Comparison of ENCODE assay signal across 8 cellular contexts in the genomic region with DNA sequence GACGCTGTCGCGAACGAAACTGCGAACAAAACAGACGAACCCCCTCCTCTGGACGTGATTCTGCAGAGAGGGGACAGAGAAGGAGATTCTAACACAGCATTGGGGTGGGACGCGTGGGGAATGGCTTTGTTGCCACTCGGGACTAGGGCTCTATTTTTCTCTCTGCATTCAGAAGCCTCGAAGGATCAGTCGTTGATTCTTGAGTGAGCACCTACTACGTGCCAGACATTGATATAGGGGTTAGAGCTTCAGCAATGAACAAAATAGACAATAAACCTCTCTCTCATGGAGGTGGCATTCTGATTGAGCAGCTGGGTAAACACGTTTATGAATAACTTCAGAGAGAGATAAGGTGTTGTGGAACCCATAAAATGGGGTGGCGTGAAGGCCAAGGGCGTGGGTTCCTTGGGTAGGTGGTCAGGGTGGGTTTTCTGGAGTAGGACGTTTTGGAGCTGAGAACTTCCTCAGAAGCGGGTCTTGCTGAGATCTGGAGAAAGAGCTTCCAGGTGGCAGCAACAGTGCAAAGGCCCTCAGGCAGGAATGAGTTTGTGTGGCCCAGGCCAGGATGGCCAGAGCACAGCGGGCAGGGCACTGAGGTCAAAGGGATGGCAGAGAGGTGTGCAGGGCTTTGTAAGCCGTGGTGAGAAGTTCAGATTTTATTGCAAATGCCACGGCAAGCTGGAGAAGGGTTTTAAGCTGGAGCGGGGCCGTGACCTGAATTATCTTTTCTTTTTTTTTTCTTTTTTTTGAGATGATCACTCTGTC. TPM values are rescaled to one million over a fixed set of nuclear protein-coding genes. Genes with fewer than 3 reads are reported as not detected.
DNase-seq lines count a peak whose midpoint lies in the region; ATAC-seq and TF ChIP-seq lines count a peak whose summit lies in the region.
"Had no signal": no experiment of that assay in that cellular context is flagged by ENCODE, and none has a peak within 500 bp of the region (broad histone marks: within the 10 kb centered on the region; RNA-seq: fewer than 3 reads in every experiment).

No MANE protein-coding gene starts in this region.

- TF ChIP-seq CTCF in astrocyte of the cerebellum (IDR thresholded peaks at IDR 0.05; ENCODE audit: low read depth, low read length, missing control alignments) = no peak
- TF ChIP-seq CTCF in left lung (IDR thresholded peaks at IDR 0.05) = no peak

- no peaks in the 10 kb centered on the region for H3K36me3 Mint-ChIP-seq in stimulated activated memory B cell treated with anti-CD40 and anti-IgM and Interleukin-4, amounts not matched to agents 10 μg/mL and 1 μg/mL and 100 μg/mL, for 72 hours

- intact Hi-C loops in left lung (cut with DNase I) = no loop called here

- peak overlapping the region; percentile 59 for H3K9ac ChIP-seq in HUES48 (ENCODE audit: low read depth, low read length)

- peaks cover 2% of the 10 kb centered on the region for H3K9me3 Mint-ChIP-seq in stimulated activated memory B cell treated with anti-CD40 and anti-IgM and Interleukin-4, amounts not matched to agents 10 μg/mL and 1 μg/mL and 100 μg/mL, for 72 hours

- no peak overlapping the region for H3K27ac Mint-ChIP-seq in stimulated activated memory B cell treated with anti-CD40 and anti-IgM and Interleukin-4, amounts not matched to agents 10 μg/mL and 1 μg/mL and 100 μg/mL, for 72 hours

- peak overlapping the region; percentile 66 for H3K4me3 ChIP-seq in HUES48 (ENCODE audit: low read depth, low read length)
- H3K4me3 ChIP-seq in astrocyte of the cerebellum (ENCODE audit: low read depth, low read length) = peak overlapping the region; percentile 55
- peak overlapping the region; percentile 52 to 76 for H3K4me3 ChIP-seq in left lung
- H3K4me3 ChIP-seq: SK-N-MC had no signal

- H3K4me3 Mint-ChIP-seq in stimulated activated memory B cell treated with anti-CD40 and anti-IgM and Interleukin-4, amounts not matched to agents 10 μg/mL and 1 μg/mL and 100 μg/mL, for 72 hours = peak overlapping the region; percentile 59

- H3K36me3 ChIP-seq in HUES48 (ENCODE audit: control insufficient read depth, insufficient read depth, low read length) = no peaks in the 10 kb centered on the region
- H3K36me3 ChIP-seq in left lung = no peaks in the 10 kb centered on the region

- DNase-seq in astrocyte of the cerebellum (ENCODE audit: low read depth) (no peak), left lung (no peak), NCI-H1417 treated with DMSO at 0.1 percent for 48 hours (lab: John Stamatoyannopoulos, UW) (no peak), NCI-H1105 treated with DMSO at 0.1 percent for 48 hours (lab: John Stamatoyannopoulos, UW) (no peak), NCI-H748 (lab: John Stamatoyannopoulos, UW; ENCODE audit: unreplicated experiment) (no peak)

- H3K9me3 ChIP-seq in HUES48 (ENCODE audit: control insufficient read depth, insufficient read depth, low read length) = peaks cover 10% of the 10 kb centered on the region; the same call in 1 of the 2 replicates
- peaks cover 0 to 6% of the 10 kb centered on the region in 2 donors for H3K9me3 ChIP-seq in left lung

- H3K27me3 Mint-ChIP-seq in stimulated activated memory B cell treated with anti-CD40 and anti-IgM and Interleukin-4, amounts not matched to agents 10 μg/mL and 1 μg/mL and 100 μg/mL, for 72 hours = peaks cover 68% of the 10 kb centered on the region

- H3K27ac ChIP-seq in HUES48 (ENCODE audit: low read depth, low read length) (peak overlapping the region; percentile 50), left lung (peak overlapping the region; percentile 74 to 78)
- H3K27ac ChIP-seq: SK-N-MC had no signal

- no peak for ATAC-seq in left lung
- ATAC-seq in stimulated activated memory B cell treated with anti-CD40 and anti-IgM and Interleukin-4, amounts not matched to agents 10 μg/mL and 1 μg/mL and 100 μg/mL, for 72 hours = no peak

- H3K27me3 ChIP-seq in HUES48 (ENCODE audit: control insufficient read depth, insufficient read depth, low read length) = no peaks in the 10 kb centered on the region
- H3K27me3 ChIP-seq in left lung = peaks cover 0 to 26% of the 10 kb centered on the region in 2 donors

- peaks cover 16% of the 10 kb centered on the region for H3K4me1 Mint-ChIP-seq in stimulated activated memory B cell treated with anti-CD40 and anti-IgM and Interleukin-4, amounts not matched to agents 10 μg/mL and 1 μg/mL and 100 μg/mL, for 72 hours

- H3K4me1 ChIP-seq in HUES48 (ENCODE audit: control insufficient read depth, insufficient read depth, low read length) (peaks cover 17% of the 10 kb centered on the region), left lung (peaks cover 0 to 15% of the 10 kb centered on the region in 2 donors)

- in situ Hi-C loops in astrocyte of the cerebellum (cut with HindIII; ENCODE audit: low sequenced_read_pairs) = no loop called here

RNA-seq across cellular contexts. Expression of a gene that starts 0.9 kb away (rescaled TPM):
- total RNA-seq in left lung = 10 to 100 TPM; 12.9 to 26.1 TPM

RNA-seq across cellular contexts. Expression of a gene that starts 21.1 kb away (rescaled TPM):
- total RNA-seq in left lung = 10 to 100 TPM in 1 of 2 donors, 1 to 10 TPM in 1; 9.6 to 11.6 TPM

RNA-seq across cellular contexts. Expression of a gene that starts 59.1 kb away (rescaled TPM):
- total RNA-seq in left lung = 1 to 10 TPM; 2.4 to 2.9 TPM
